ENCODE assay signal across 13 cellular contexts in genomic region chr6:394641-395289, GRCh38. TPM values are rescaled to one million over a fixed set of nuclear protein-coding genes. Genes with fewer than 3 reads are reported as not detected.
DNase-seq lines count a peak whose midpoint lies in the region; ATAC-seq and TF ChIP-seq lines count a peak whose summit lies in the region.
"Had no signal": no experiment of that assay in that cellular context is flagged by ENCODE, and none has a peak within 500 bp of the region (broad histone marks: within the 10 kb centered on the region; RNA-seq: fewer than 3 reads in every experiment).

No MANE protein-coding gene starts in this region.

- peak overlapping the region; percentile 98 for H3K4me3 Mint-ChIP-seq in T-helper 1 cell treated with Interleukin-12 subunit alpha and Interleukin-12 subunit beta and Interleukin-4 antibody, amounts not matched to agents 30 μg/mL and 1 μg/mL, for 36 hours
- H3K4me3 Mint-ChIP-seq in activated CD8-positive, alpha-beta T cell treated with anti-CD3 and anti-CD28 coated beads, Interleukin-2, amount 10 ng/mL, durations not matched to agents 7 days and 5 days = peak overlapping the region; percentile 86
- H3K4me3 Mint-ChIP-seq in natural killer cell treated with Interleukin-12 subunit alpha and Interleukin-12 subunit beta and Interleukin-15 and Interleukin-18, amount 100 ng/mL, for 72 hours = peak overlapping the region; percentile 96

- intact Hi-C loops in left cardiac atrium (cut with DNase I) (no loop called here), Right ventricle myocardium inferior (cut with DNase I) (no loop called here)

- H3K27ac Mint-ChIP-seq in T-helper 1 cell treated with Interleukin-12 subunit alpha and Interleukin-12 subunit beta and Interleukin-4 antibody, amounts not matched to agents 30 μg/mL and 1 μg/mL, for 36 hours = peak overlapping the region; percentile 98
- H3K27ac Mint-ChIP-seq in activated CD8-positive, alpha-beta T cell treated with anti-CD3 and anti-CD28 coated beads, Interleukin-2, amount 10 ng/mL, durations not matched to agents 7 days and 5 days = peak overlapping the region; percentile 62
- H3K27ac Mint-ChIP-seq in natural killer cell treated with Interleukin-12 subunit alpha and Interleukin-12 subunit beta and Interleukin-15 and Interleukin-18, amount 100 ng/mL, for 72 hours = peak overlapping the region in 1 of 2 donors; percentile 85

- DNase-seq in T-helper 1 cell = no peak
- no peak for DNase-seq in activated CD8-positive, alpha-beta T cell treated with anti-CD3 and anti-CD28 coated beads, Interleukin-2, amount 10 ng/mL, durations not matched to agents 7 days and 5 days
- DNase-seq in natural killer cell treated with Interleukin-12 subunit alpha and Interleukin-12 subunit beta and Interleukin-15 and Interleukin-18, amount 100 ng/mL, for 72 hours (ENCODE audit: low spot score) = no peak
- no peak for DNase-seq in left cardiac atrium
- no peak for DNase-seq in Right ventricle myocardium inferior (ENCODE audit: missing footprints)
- DNase-seq: H7, hypothalamus, left lung, NCI-H1105 treated with DMSO at 0.1 percent for 48 hours, tibial artery had no signal

- H3K27me3 Mint-ChIP-seq in T-helper 1 cell treated with Interleukin-12 subunit alpha and Interleukin-12 subunit beta and Interleukin-4 antibody, amounts not matched to agents 30 μg/mL and 1 μg/mL, for 36 hours (ENCODE audit: low read depth) = no peaks in the 10 kb centered on the region
- H3K27me3 Mint-ChIP-seq in activated CD8-positive, alpha-beta T cell treated with anti-CD3 and anti-CD28 coated beads, Interleukin-2, amount 10 ng/mL, durations not matched to agents 7 days and 5 days (ENCODE audit: low read depth) = no peaks in the 10 kb centered on the region
- H3K27me3 Mint-ChIP-seq in natural killer cell treated with Interleukin-12 subunit alpha and Interleukin-12 subunit beta and Interleukin-15 and Interleukin-18, amount 100 ng/mL, for 72 hours = peaks cover 7 to 8% of the 10 kb centered on the region in 2 donors

- peak; percentile 62 for TF ChIP-seq POLR2A in GM15510 (IDR thresholded peaks at IDR 0.05; ENCODE audit: borderline replicate concordance, extremely low read depth, insufficient read length)

- H3K9me3 Mint-ChIP-seq in T-helper 1 cell treated with Interleukin-12 subunit alpha and Interleukin-12 subunit beta and Interleukin-4 antibody, amounts not matched to agents 30 μg/mL and 1 μg/mL, for 36 hours = no peaks in the 10 kb centered on the region
- H3K9me3 Mint-ChIP-seq in activated CD8-positive, alpha-beta T cell treated with anti-CD3 and anti-CD28 coated beads, Interleukin-2, amount 10 ng/mL, durations not matched to agents 7 days and 5 days (ENCODE audit: insufficient read depth) = no peaks in the 10 kb centered on the region
- H3K9me3 Mint-ChIP-seq in natural killer cell treated with Interleukin-12 subunit alpha and Interleukin-12 subunit beta and Interleukin-15 and Interleukin-18, amount 100 ng/mL, for 72 hours = no peaks in the 10 kb centered on the region

- POLR2A ChIA-PET in activated CD8-positive, alpha-beta T cell treated with anti-CD3 and anti-CD28 coated beads, Interleukin-2, amount 10 ng/mL, durations not matched to agents 7 days and 5 days (lab: Charles Lee) = interaction anchor here (0.7 to 10.4 kb wide), 14 partner anchors 12 to 214 kb away, joined by 3 to 231 read pairs (median 8); no protein-coding TSS in a partner anchor

- peaks cover 57% of the 10 kb centered on the region for H3K36me3 Mint-ChIP-seq in T-helper 1 cell treated with Interleukin-12 subunit alpha and Interleukin-12 subunit beta and Interleukin-4 antibody, amounts not matched to agents 30 μg/mL and 1 μg/mL, for 36 hours (ENCODE audit: low read depth)
- H3K36me3 Mint-ChIP-seq in activated CD8-positive, alpha-beta T cell treated with anti-CD3 and anti-CD28 coated beads, Interleukin-2, amount 10 ng/mL, durations not matched to agents 7 days and 5 days (ENCODE audit: low read depth) = peaks cover 64% of the 10 kb centered on the region
- H3K36me3 Mint-ChIP-seq in natural killer cell treated with Interleukin-12 subunit alpha and Interleukin-12 subunit beta and Interleukin-15 and Interleukin-18, amount 100 ng/mL, for 72 hours = peaks cover 30% of the 10 kb centered on the region

- CTCF ChIA-PET in activated CD8-positive, alpha-beta T cell treated with anti-CD3 and anti-CD28 coated beads, Interleukin-2, amount 10 ng/mL, durations not matched to agents 7 days and 5 days (lab: Charles Lee) = interaction anchor here (1.0 to 9.7 kb wide), 10 partner anchors 10 to 206 kb away, joined by 3 to 85 read pairs (median 4); no protein-coding TSS in a partner anchor

- peaks cover 63% of the 10 kb centered on the region for H3K4me1 Mint-ChIP-seq in T-helper 1 cell treated with Interleukin-12 subunit alpha and Interleukin-12 subunit beta and Interleukin-4 antibody, amounts not matched to agents 30 μg/mL and 1 μg/mL, for 36 hours (ENCODE audit: low read depth)
- peaks cover 66% of the 10 kb centered on the region for H3K4me1 Mint-ChIP-seq in activated CD8-positive, alpha-beta T cell treated with anti-CD3 and anti-CD28 coated beads, Interleukin-2, amount 10 ng/mL, durations not matched to agents 7 days and 5 days (ENCODE audit: low read depth)
- H3K4me1 Mint-ChIP-seq in natural killer cell treated with Interleukin-12 subunit alpha and Interleukin-12 subunit beta and Interleukin-15 and Interleukin-18, amount 100 ng/mL, for 72 hours (ENCODE audit: low read depth in 2 of 2) = peaks cover 39 to 48% of the 10 kb centered on the region in 2 donors

- no peak for ATAC-seq in activated CD8-positive, alpha-beta T cell treated with anti-CD3 and anti-CD28 coated beads, Interleukin-2, amount 10 ng/mL, durations not matched to agents 7 days and 5 days
- no peak for ATAC-seq in natural killer cell treated with Interleukin-12 subunit alpha and Interleukin-12 subunit beta and Interleukin-15 and Interleukin-18, amount 100 ng/mL, for 72 hours
- no peak for ATAC-seq in left cardiac atrium
- ATAC-seq in GM19351 (IDR thresholded peaks at IDR 0.05; ENCODE audit: unreplicated experiment) = no peak
- ATAC-seq in Right ventricle myocardium inferior = no peak
- ATAC-seq: left lung had no signal

RNA-seq across cellular contexts. Expression of gene IRF4, which starts 3.2 kb away (rescaled TPM):
- 10 to 100 TPM; 91.2 to 95.2 TPM for total RNA-seq in activated CD8-positive, alpha-beta T cell treated with anti-CD3 and anti-CD28 coated beads, Interleukin-2, amount 10 ng/mL, durations not matched to agents 7 days and 5 days
- total RNA-seq in natural killer cell treated with Interleukin-12 subunit alpha and Interleukin-12 subunit beta and Interleukin-15 and Interleukin-18, amount 100 ng/mL, for 72 hours = 100 to 1,000 TPM; 112 to 388 TPM
- total RNA-seq in left cardiac atrium (1 to 10 TPM in 1 of 2 donors, under 1 TPM in 1; 0.65 to 1.6 TPM), Right ventricle myocardium inferior (0.68 TPM)

Comparison
In these comparisons a context has a peak if more than half of its experiments do, and no peak if none do; other contexts are left out.
1. RNA of gene IRF4, which starts 3.2 kb away (total RNA-seq): 112 to 388 TPM in natural killer cell treated with Interleukin-12 subunit alpha and Interleukin-12 subunit beta and Interleukin-15 and Interleukin-18, amount 100 ng/mL, for 72 hours and 91.2 to 95.2 TPM in activated CD8-positive, alpha-beta T cell treated with anti-CD3 and anti-CD28 coated beads, Interleukin-2, amount 10 ng/mL, durations not matched to agents 7 days and 5 days; 0.65 to 1.6 TPM in left cardiac atrium and 0.68 TPM in Right ventricle myocardium inferior (single experiment); every median in the first group is over 10 times any median in the second.
2. Peak in every context shown above with its lines, with median percentiles within 50 percentile points of each other: H3K4me3 Mint-ChIP-seq.